8 cellular contexts compared by ENCODE assay signal in genomic region chr17:38674013-38674748, GRCh38. TPM values are rescaled to one million over a fixed set of nuclear protein-coding genes. Genes with fewer than 3 reads are reported as not detected.
DNase-seq lines count a peak whose midpoint lies in the region; ATAC-seq and TF ChIP-seq lines count a peak whose summit lies in the region.

No MANE protein-coding gene starts in this region.

- peaks cover 45% of the 10 kb centered on the region for H3K4me1 Mint-ChIP-seq in activated T-helper 1 cell treated with anti-CD3 and anti-CD28 coated beads, Interleukin-12 subunit alpha, Interleukin-12 subunit beta, Interleukin-2, Interleukin-4 antibody, amounts not matched to agents 30 ng/mL and 10 ng/mL and 1 ng/mL, durations not matched to agents 14 hours and 24 hours and 36 hours (ENCODE audit: low read depth)

- H3K4me3 ChIP-seq in AG04450 (ENCODE audit: low read depth, low read length) (peak overlapping the region; percentile 42), HUES6 (ENCODE audit: low read depth, low read length) (peak overlapping the region; percentile 64), iPS DF 6.9 (ENCODE audit: low read length) (peak overlapping the region; percentile 22; the same call in 1 of the 2 replicates)

- peaks cover 52% of the 10 kb centered on the region for H3K27me3 ChIP-seq in AG04450 (ENCODE audit: control insufficient read depth, insufficient read depth, low read length)
- peaks cover 76% of the 10 kb centered on the region for H3K27me3 ChIP-seq in HUES6 (ENCODE audit: control insufficient read depth, insufficient read depth, low read length)
- H3K27me3 ChIP-seq in iPS DF 6.9 (ENCODE audit: control insufficient read depth, insufficient read depth, low read length): peaks cover 48% of the 10 kb centered on the region

- H3K9me3 Mint-ChIP-seq in activated T-helper 1 cell treated with anti-CD3 and anti-CD28 coated beads, Interleukin-12 subunit alpha, Interleukin-12 subunit beta, Interleukin-2, Interleukin-4 antibody, amounts not matched to agents 30 ng/mL and 10 ng/mL and 1 ng/mL, durations not matched to agents 14 hours and 24 hours and 36 hours: no peaks in the 10 kb centered on the region

- peaks cover 30% of the 10 kb centered on the region for H3K27me3 Mint-ChIP-seq in activated T-helper 1 cell treated with anti-CD3 and anti-CD28 coated beads, Interleukin-12 subunit alpha, Interleukin-12 subunit beta, Interleukin-2, Interleukin-4 antibody, amounts not matched to agents 30 ng/mL and 10 ng/mL and 1 ng/mL, durations not matched to agents 14 hours and 24 hours and 36 hours (ENCODE audit: insufficient read depth)

- intact Hi-C loops in activated T-helper 1 cell treated with anti-CD3 and anti-CD28 coated beads, Interleukin-12 subunit alpha, Interleukin-12 subunit beta, Interleukin-2, Interleukin-4 antibody, amounts not matched to agents 30 ng/mL and 10 ng/mL and 1 ng/mL, durations not matched to agents 14 hours and 24 hours and 36 hours (cut with micrococcal nuclease): loop anchor here (5.0 kb wide), 1 partner anchor 478 kb away; the partner anchor contains the start of gene PLXDC1

- CTCF ChIA-PET in AG04450 (lab: Charles Lee): interaction anchor here (0.6 to 1.8 kb wide), 2 partner anchors 116 to 170 kb away, joined by 4 to 6 read pairs; no protein-coding TSS in a partner anchor

- no CpG with 5 or more reads among the region's 85 CpGs for WGBS in iPS DF 6.9 (ENCODE audit: insufficient coverage, insufficient read length)

- peaks cover 14% of the 10 kb centered on the region for H3K36me3 Mint-ChIP-seq in activated T-helper 1 cell treated with anti-CD3 and anti-CD28 coated beads, Interleukin-12 subunit alpha, Interleukin-12 subunit beta, Interleukin-2, Interleukin-4 antibody, amounts not matched to agents 30 ng/mL and 10 ng/mL and 1 ng/mL, durations not matched to agents 14 hours and 24 hours and 36 hours (ENCODE audit: low read depth)

- TF ChIP-seq CTCF in AG04450 (IDR thresholded peaks at IDR 0.05; ENCODE audit: low read depth, low read length): no peak

- no peaks in the 10 kb centered on the region for H3K9me3 ChIP-seq in AG04450 (ENCODE audit: control insufficient read depth, insufficient read depth, low read length)
- no peaks in the 10 kb centered on the region for H3K9me3 ChIP-seq in HUES6 (ENCODE audit: control insufficient read depth, insufficient read depth, low read depth, low read length)
- no peaks in the 10 kb centered on the region for H3K9me3 ChIP-seq in iPS DF 6.9 (ENCODE audit: control insufficient read depth, insufficient read depth, low read length)

- DNase-seq in AG04450 (ENCODE audit: low read depth, low spot score) (no peak), iPS DF 6.9 (ENCODE audit: low read depth, low spot score) (no peak), NCI-H446 treated with DMSO at 0.1 percent for 48 hours (lab: John Stamatoyannopoulos, UW) (no peak), C1 segment of cervical spinal cord (lab: John Stamatoyannopoulos, UW) (no peak)
- peak; percentile 28 for DNase-seq in activated T-helper 1 cell treated with anti-CD3 and anti-CD28 coated beads, Interleukin-12 subunit alpha, Interleukin-12 subunit beta, Interleukin-2, Interleukin-4 antibody, amounts not matched to agents 30 ng/mL and 10 ng/mL and 1 ng/mL, durations not matched to agents 14 hours and 24 hours and 36 hours (ENCODE audit: low spot score)
- DNase-seq in stimulated activated CD4-positive, alpha-beta T cell treated with anti-CD3 and anti-CD28 coated beads, Interleukin-1b, Interleukin-23, amount 100 ng/mL, for 48 hours: peak; percentile 29

- H3K36me3 ChIP-seq in HUES6 (ENCODE audit: control insufficient read depth, insufficient read depth, low read length): no peaks in the 10 kb centered on the region
- H3K36me3 ChIP-seq in iPS DF 6.9 (ENCODE audit: control insufficient read depth, insufficient read depth, low read length): no peaks in the 10 kb centered on the region

- H3K4me1 ChIP-seq in HUES6 (ENCODE audit: control insufficient read depth, insufficient read depth, low read length): peaks cover 45% of the 10 kb centered on the region
- H3K4me1 ChIP-seq in iPS DF 6.9 (ENCODE audit: control insufficient read depth, insufficient read depth, low read length): peaks cover 7% of the 10 kb centered on the region

- peak overlapping the region; percentile 63 for H3K4me3 Mint-ChIP-seq in activated T-helper 1 cell treated with anti-CD3 and anti-CD28 coated beads, Interleukin-12 subunit alpha, Interleukin-12 subunit beta, Interleukin-2, Interleukin-4 antibody, amounts not matched to agents 30 ng/mL and 10 ng/mL and 1 ng/mL, durations not matched to agents 14 hours and 24 hours and 36 hours

- peak overlapping the region; percentile 42 for H3K9ac ChIP-seq in HUES6 (ENCODE audit: low read length)

- POLR2A ChIA-PET in AG04450 (lab: Yijun Ruan, JAX): no interaction called here

- H3K27ac Mint-ChIP-seq in activated T-helper 1 cell treated with anti-CD3 and anti-CD28 coated beads, Interleukin-12 subunit alpha, Interleukin-12 subunit beta, Interleukin-2, Interleukin-4 antibody, amounts not matched to agents 30 ng/mL and 10 ng/mL and 1 ng/mL, durations not matched to agents 14 hours and 24 hours and 36 hours: no peak overlapping the region

- ATAC-seq in GM18907 (IDR thresholded peaks at IDR 0.05; ENCODE audit: unreplicated experiment): peak; percentile 24

- H3K27ac ChIP-seq in AG04450 (ENCODE audit: low read depth, low read length): no peak overlapping the region
- peak overlapping the region; percentile 46; the same call in 1 of the 2 replicates for H3K27ac ChIP-seq in HUES6 (ENCODE audit: low read depth, low read length)
- no peak overlapping the region for H3K27ac ChIP-seq in iPS DF 6.9 (ENCODE audit: low read length)

RNA-seq across cellular contexts. Expression of gene EPOP, which starts 0.6 kb away (rescaled TPM):
- polyA plus RNA-seq in AG04450 (2011; rRNA removed): 0.16 and 0.17 TPM in 2 replicates
- not detected in 2 replicates for polyA minus RNA-seq in AG04450 (2011; rRNA and poly(A)+ RNA removed)
- 56.5 and 58.8 TPM in 2 replicates for total RNA-seq in activated T-helper 1 cell treated with anti-CD3 and anti-CD28 coated beads, Interleukin-12 subunit alpha, Interleukin-12 subunit beta, Interleukin-2, Interleukin-4 antibody, amounts not matched to agents 30 ng/mL and 10 ng/mL and 1 ng/mL, durations not matched to agents 14 hours and 24 hours and 36 hours

RNA-seq across cellular contexts. Expression of gene MLLT6, which starts 30.9 kb away (rescaled TPM):
- polyA plus RNA-seq in AG04450 (2011; rRNA removed): 16.4 and 17.3 TPM in 2 replicates
- polyA minus RNA-seq in AG04450 (2011; rRNA and poly(A)+ RNA removed): 26.2 and 35.4 TPM in 2 replicates
- total RNA-seq in activated T-helper 1 cell treated with anti-CD3 and anti-CD28 coated beads, Interleukin-12 subunit alpha, Interleukin-12 subunit beta, Interleukin-2, Interleukin-4 antibody, amounts not matched to agents 30 ng/mL and 10 ng/mL and 1 ng/mL, durations not matched to agents 14 hours and 24 hours and 36 hours: 250 and 252 TPM in 2 replicates

RNA-seq across cellular contexts. Expression of gene CISD3, which starts 56.0 kb away (rescaled TPM):
- 6.5 and 9.8 TPM in 2 replicates for polyA plus RNA-seq in AG04450 (2011; rRNA removed)
- polyA minus RNA-seq in AG04450 (2011; rRNA and poly(A)+ RNA removed): 2.7 and 2.8 TPM in 2 replicates
- total RNA-seq in activated T-helper 1 cell treated with anti-CD3 and anti-CD28 coated beads, Interleukin-12 subunit alpha, Interleukin-12 subunit beta, Interleukin-2, Interleukin-4 antibody, amounts not matched to agents 30 ng/mL and 10 ng/mL and 1 ng/mL, durations not matched to agents 14 hours and 24 hours and 36 hours: 39.2 and 41.4 TPM in 2 replicates

Comparison
In these comparisons a context has a peak if more than half of its experiments do, and no peak if none do; other contexts are left out.
1. DNase-seq: peak in activated T-helper 1 cell treated with anti-CD3 and anti-CD28 coated beads, Interleukin-12 subunit alpha, Interleukin-12 subunit beta, Interleukin-2, Interleukin-4 antibody, amounts not matched to agents 30 ng/mL and 10 ng/mL and 1 ng/mL, durations not matched to agents 14 hours and 24 hours and 36 hours (single experiment) and stimulated activated CD4-positive, alpha-beta T cell treated with anti-CD3 and anti-CD28 coated beads, Interleukin-1b, Interleukin-23, amount 100 ng/mL, for 48 hours (single experiment); none in AG04450 (single experiment), iPS DF 6.9 (single experiment), NCI-H446 treated with DMSO at 0.1 percent for 48 hours (single experiment) and C1 segment of cervical spinal cord (0 of 14).
2. Peak in every context shown above with its lines, with median percentiles within 50 percentile points of each other: H3K4me3 ChIP-seq.